In genomic region chr22:30361916-30362631, GRCh38 we compare ENCODE assay signal across 13 cellular contexts.
"Had no signal": no experiment of that assay in that cellular context is flagged by ENCODE, and none has a peak within 500 bp of the region (broad histone marks: within the 10 kb centered on the region; RNA-seq: fewer than 3 reads in every experiment).

No MANE protein-coding gene starts in this region.

- H3K4me3 Mint-ChIP-seq: effector memory CD8-positive, alpha-beta T cell; mesothelial cell of epicardium had no signal

- H3K36me3 Mint-ChIP-seq: mesothelial cell of epicardium had no signal

- DNase-seq: activated CD4-positive, alpha-beta T cell treated with anti-CD3 and anti-CD28 coated beads, Interleukin-2, amount 50 U/mL, for 48 hours; activated naive CD4-positive, alpha-beta T cell treated with Interleukin-2 at 50 U/mL for 16 hours; colonic mucosa; effector memory CD8-positive, alpha-beta T cell; hippocampal formation; lower lobe of right lung; stimulated activated CD4-positive, alpha-beta T cell treated with anti-CD3 and anti-CD28 coated beads, Interleukin-15, amount 100 ng/mL, for 24 hours; stimulated activated CD4-positive, alpha-beta T cell treated with anti-CD3 and anti-CD28 coated beads, Interleukin-4, amount 100 ng/mL, for 4 hours; stomach had no signal

- H3K9me3 Mint-ChIP-seq: effector memory CD8-positive, alpha-beta T cell; mesothelial cell of epicardium had no signal

- H3K27me3 Mint-ChIP-seq: effector memory CD8-positive, alpha-beta T cell had no signal

- H3K27ac Mint-ChIP-seq: effector memory CD8-positive, alpha-beta T cell; mesothelial cell of epicardium had no signal

- ATAC-seq: activated CD4-positive, CD25-positive, alpha-beta regulatory T cell treated with anti-CD3 and anti-CD28 coated beads, Interleukin-2, amount 50 U/mL, for 24 hours; effector memory CD8-positive, alpha-beta T cell; lower lobe of right lung had no signal

- H3K9me3 ChIP-seq: colonic mucosa, lower lobe of right lung, neutrophil, stomach, thoracic aorta had no signal
